ENCODE assay signal across 22 cellular contexts in the genomic region with DNA sequence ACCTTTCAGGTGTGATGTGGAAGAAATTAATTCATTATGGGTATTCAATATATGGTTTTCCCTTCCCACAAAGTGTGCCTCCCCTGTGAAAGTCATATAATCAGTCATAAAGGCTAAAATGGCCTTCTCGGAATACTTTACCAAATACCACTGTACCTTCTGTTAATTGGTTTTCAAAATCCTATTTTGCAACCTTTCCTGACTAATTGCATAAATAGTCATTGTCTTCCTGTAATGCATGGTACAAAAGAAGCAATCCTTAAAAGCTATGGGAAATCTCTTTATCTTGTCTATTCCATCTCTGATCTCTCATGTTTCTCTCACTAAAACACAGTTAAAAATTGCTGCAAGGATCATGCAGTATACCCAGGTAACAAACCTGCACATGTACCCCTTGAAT. TPM values are rescaled to one million over a fixed set of nuclear protein-coding genes. Genes with fewer than 3 reads are reported as not detected.
"Had no signal": no experiment of that assay in that cellular context is flagged by ENCODE, and none has a peak within 500 bp of the region (broad histone marks: within the 10 kb centered on the region; RNA-seq: fewer than 3 reads in every experiment).

No MANE protein-coding gene starts in this region.

- H3K9me3 Mint-ChIP-seq: activated T-helper 1 cell treated with anti-CD3 and anti-CD28 coated beads, Interleukin-12 subunit alpha, Interleukin-12 subunit beta, Interleukin-2, Interleukin-4 antibody, amounts not matched to agents 30 ng/mL and 10 ng/mL and 1 ng/mL, durations not matched to agents 14 hours and 24 hours and 36 hours; effector memory CD8-positive, alpha-beta T cell; nephron; T-helper 2 cell treated with Interferon-gamma antibody and Interleukin-4, amounts not matched to agents 5 μg/mL and 100 μg/mL, for 36 hours had no signal

- H3K9me3 ChIP-seq: left lung, sigmoid colon, thyroid gland had no signal

- ATAC-seq: effector memory CD8-positive, alpha-beta T cell had no signal

- H3K4me1 ChIP-seq: sigmoid colon, thyroid gland had no signal

- H3K27me3 ChIP-seq: left lung, sigmoid colon, thyroid gland had no signal

- H3K27ac Mint-ChIP-seq: activated naive CD8-positive, alpha-beta T cell; activated T-helper 1 cell treated with anti-CD3 and anti-CD28 coated beads, Interleukin-12 subunit alpha, Interleukin-12 subunit beta, Interleukin-2, Interleukin-4 antibody, amounts not matched to agents 30 ng/mL and 10 ng/mL and 1 ng/mL, durations not matched to agents 14 hours and 24 hours and 36 hours; effector memory CD8-positive, alpha-beta T cell; nephron; T-helper 2 cell treated with Interferon-gamma antibody and Interleukin-4, amounts not matched to agents 5 μg/mL and 100 μg/mL, for 36 hours had no signal

- H3K27me3 Mint-ChIP-seq: activated naive CD8-positive, alpha-beta T cell; effector memory CD8-positive, alpha-beta T cell had no signal

- H3K36me3 ChIP-seq: left lung, sigmoid colon, thyroid gland had no signal

- H3K4me3 Mint-ChIP-seq: activated naive CD8-positive, alpha-beta T cell; activated T-helper 1 cell treated with anti-CD3 and anti-CD28 coated beads, Interleukin-12 subunit alpha, Interleukin-12 subunit beta, Interleukin-2, Interleukin-4 antibody, amounts not matched to agents 30 ng/mL and 10 ng/mL and 1 ng/mL, durations not matched to agents 14 hours and 24 hours and 36 hours; effector memory CD8-positive, alpha-beta T cell; nephron; T-helper 2 cell treated with Interferon-gamma antibody and Interleukin-4, amounts not matched to agents 5 μg/mL and 100 μg/mL, for 36 hours had no signal

- H3K27ac ChIP-seq: sigmoid colon, thyroid gland had no signal

- DNase-seq: activated CD4-positive, alpha-beta T cell treated with anti-CD3 and anti-CD28 coated beads, Interleukin-2, amount 50 U/mL, for 4 hours; amygdala; caudate nucleus; effector memory CD8-positive, alpha-beta T cell; left lung; midbrain; nucleus accumbens; posterior cingulate gyrus; sigmoid colon; stimulated activated CD8-positive, alpha-beta memory T cell treated with anti-CD3 and anti-CD28 coated beads, Interleukin-4, amount 100 ng/mL, for 48 hours; stimulated activated naive CD4-positive, alpha-beta T cell treated with Interleukin-2 at 50 U/mL for 16 hours; thyroid gland had no signal

- H3K4me3 ChIP-seq: left lung, sigmoid colon, thyroid gland had no signal

- H3K4me1 Mint-ChIP-seq: nephron had no signal

- H3K36me3 Mint-ChIP-seq: activated naive CD8-positive, alpha-beta T cell had no signal

RNA-seq across cellular contexts. Expression of gene SHOC1, which starts 57.6 kb away (rescaled TPM):
- total RNA-seq: activated T-helper 1 cell treated with anti-CD3 and anti-CD28 coated beads, Interleukin-12 subunit alpha, Interleukin-12 subunit beta, Interleukin-2, Interleukin-4 antibody, amounts not matched to agents 30 ng/mL and 10 ng/mL and 1 ng/mL, durations not matched to agents 14 hours and 24 hours and 36 hours; dermis microvascular lymphatic vessel endothelial cell; frontal cortex; kidney epithelial cell; lung microvascular endothelial cell; sigmoid colon; subcutaneous adipose tissue; urinary bladder had no signal
